ENCODE assay signal across 12 cellular contexts in the genomic region with DNA sequence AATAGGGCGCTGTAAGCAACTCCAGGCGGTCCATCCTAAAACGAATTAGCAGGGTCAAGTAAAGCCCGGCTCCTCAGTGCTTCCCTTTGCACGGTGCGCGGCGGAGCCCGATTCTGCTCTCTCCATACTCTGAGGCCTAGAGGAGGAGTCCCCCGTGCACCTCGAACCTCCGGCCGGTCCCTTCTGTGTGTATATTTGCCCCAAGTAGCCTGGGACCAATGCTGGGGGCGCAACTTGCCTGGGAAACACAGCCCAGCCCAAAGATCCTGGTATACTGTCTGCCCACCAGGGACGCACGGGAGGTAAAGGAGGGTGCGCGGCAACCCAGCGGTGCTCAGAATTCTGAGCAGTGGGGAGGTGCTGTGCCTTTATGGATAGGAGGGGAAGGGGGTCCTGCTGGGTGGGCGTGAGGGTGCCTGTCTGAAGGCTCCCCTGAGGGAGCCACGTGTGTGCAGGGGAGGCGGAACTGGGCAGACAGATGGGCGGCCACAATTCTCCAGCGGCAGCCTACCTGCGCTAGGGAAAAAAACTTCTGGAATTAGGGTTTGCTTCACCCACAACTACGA. TPM values are rescaled to one million over a fixed set of nuclear protein-coding genes. Genes with fewer than 3 reads are reported as not detected.
DNase-seq lines count a peak whose midpoint lies in the region; ATAC-seq, FAIRE-seq and TF ChIP-seq lines count a peak whose summit lies in the region.
"Had no signal": no experiment of that assay in that cellular context is flagged by ENCODE, and none has a peak within 500 bp of the region (broad histone marks: within the 10 kb centered on the region; RNA-seq: fewer than 3 reads in every experiment).

No MANE protein-coding gene starts in this region.

- no peak for TF ChIP-seq CTCF in endothelial cell of umbilical vein (IDR thresholded peaks at IDR 0.05; ENCODE audit: extremely low read depth in 1 of 2, insufficient read depth in 1 of 2, low read depth in 1 of 2, low read length in 2 of 2)
- TF ChIP-seq CTCF in type B pancreatic cell (conservative IDR thresholded peaks at IDR 0.05): no peak

- H3K9me3 Mint-ChIP-seq in stimulated activated naive CD8-positive, alpha-beta T cell treated with anti-CD3 and anti-CD28 coated beads, Interleukin-15, Interleukin-2, amounts not matched to agents 100 ng/mL and 50 ng/mL, for 24 hours: no peaks in the 10 kb centered on the region
- no peaks in the 10 kb centered on the region for H3K9me3 Mint-ChIP-seq in type B pancreatic cell

- no peaks in the 10 kb centered on the region for H4K20me1 ChIP-seq in endothelial cell of umbilical vein (replicated peaks; ENCODE audit: control insufficient read depth, extremely low read depth, insufficient read depth, low read length)

- intact Hi-C loops in endothelial cell of umbilical vein (cut with micrococcal nuclease): loop anchor here (5.0 kb wide), 1 partner anchor 96 kb away; the partner anchor contains the start of genes GNB1L and RTL10

- no peak overlapping the region for H3K27ac Mint-ChIP-seq in stimulated activated naive CD8-positive, alpha-beta T cell treated with anti-CD3 and anti-CD28 coated beads, Interleukin-15, Interleukin-2, amounts not matched to agents 100 ng/mL and 50 ng/mL, for 24 hours
- H3K27ac Mint-ChIP-seq in type B pancreatic cell: no peak overlapping the region

- H3K9ac ChIP-seq in NT2/D1 (ENCODE audit: insufficient read length, low read depth) (peak overlapping the region; percentile 50), endothelial cell of umbilical vein (replicated peaks; ENCODE audit: extremely low read depth, insufficient read depth, low read length) (no peak overlapping the region)

- H3K9me1 ChIP-seq in endothelial cell of umbilical vein (replicated peaks; ENCODE audit: control insufficient read depth, extremely low read depth, insufficient read depth, low read length): no peaks in the 10 kb centered on the region

- no peak overlapping the region for H3K4me2 ChIP-seq in endothelial cell of umbilical vein (ENCODE audit: insufficient read depth, low read length)

- no peaks in the 10 kb centered on the region for H3K79me2 ChIP-seq in endothelial cell of umbilical vein (ENCODE audit: control insufficient read depth, insufficient read depth, low read length)

- no peak overlapping the region for H2AFZ ChIP-seq in endothelial cell of umbilical vein (ENCODE audit: low read depth, low read length)

- no peak for ATAC-seq in stimulated activated naive CD8-positive, alpha-beta T cell treated with anti-CD3 and anti-CD28 coated beads, Interleukin-15, Interleukin-2, amounts not matched to agents 100 U/mL and 50 U/mL, for 24 hours
- no peak for ATAC-seq in HG02884 (IDR thresholded peaks at IDR 0.05; ENCODE audit: unreplicated experiment)

- dilution Hi-C loops in endothelial cell of umbilical vein (cut with MboI; ENCODE audit: extremely low pct_ligation_motif_present, low sequenced_read_pairs): no loop called here

- no TSS peak for BruUV-seq in endothelial cell of umbilical vein (replicated peaks; lab: Mats Ljungman, UMichigan)

- no peak for DNase-seq in stimulated activated naive CD8-positive, alpha-beta T cell treated with anti-CD3 and anti-CD28 coated beads, Interleukin-15, Interleukin-2, amounts not matched to agents 100 U/mL and 50 U/mL, for 24 hours
- DNase-seq in NT2/D1 (ENCODE audit: low read depth, low spot score): no peak
- DNase-seq in endothelial cell of umbilical vein (ENCODE audit: low read depth, low spot score): no peak
- DNase-seq in type B pancreatic cell (ENCODE audit: extremely low spot score, unreplicated experiment): no peak
- DNase-seq in ecto neural progenitor cell (ENCODE audit: low spot score): no peak
- DNase-seq in NCI-H82 treated with DMSO at 0.1 percent for 48 hours (lab: John Stamatoyannopoulos, UW; ENCODE audit: unreplicated experiment): no peak
- DNase-seq: cortex of kidney, SJCRH30 had no signal

- no peak for TF ChIP-seq POLR2A in endothelial cell of umbilical vein (IDR thresholded peaks at IDR 0.05; ENCODE audit: low read depth, low read length)

- no peak for FAIRE-seq in endothelial cell of umbilical vein (lab: Jason Lieb, UNC)

- no peaks in the 10 kb centered on the region for H3K36me3 ChIP-seq in NT2/D1 (ENCODE audit: insufficient read depth, insufficient read length, low read length)
- H3K36me3 ChIP-seq in endothelial cell of umbilical vein (ENCODE audit: control insufficient read depth in 2 of 2, extremely low read depth in 1 of 2, insufficient read depth in 2 of 2, low read length in 2 of 2): no peaks in the 10 kb centered on the region
- H3K36me3 ChIP-seq: adrenal gland, prostate gland, SJCRH30 had no signal

- H3K4me3 ChIP-seq in NT2/D1 (ENCODE audit: insufficient read length, low read depth): peak overlapping the region; percentile 24
- H3K4me3 ChIP-seq in endothelial cell of umbilical vein (replicated peaks in 1 of 3; ENCODE audit: insufficient read depth in 1 of 3, low read depth in 1 of 3, low read length in 3 of 3): no peak overlapping the region
- H3K4me3 ChIP-seq: SJCRH30 had no signal

- H3K27me3 ChIP-seq in NT2/D1 (ENCODE audit: insufficient read depth, insufficient read length): peaks cover 74% of the 10 kb centered on the region
- H3K27me3 ChIP-seq in endothelial cell of umbilical vein (ENCODE audit: control insufficient read depth in 2 of 2, insufficient read depth in 2 of 2, low read length in 2 of 2): peaks cover 29 to 56% of the 10 kb centered on the region in 2 experiments
- H3K27me3 ChIP-seq: SJCRH30 had no signal

- POLR2A ChIA-PET in endothelial cell of umbilical vein (lab: Charles Lee): no interaction called here

- H3K27ac ChIP-seq in endothelial cell of umbilical vein (ENCODE audit: insufficient read depth, low read depth, low read length): no peak overlapping the region
- H3K27ac ChIP-seq: adrenal gland, prostate gland, SJCRH30 had no signal

- CTCF ChIA-PET in endothelial cell of umbilical vein (lab: Charles Lee): interaction anchor here (0.6 to 5.6 kb wide), 17 partner anchors 8 to 192 kb away, joined by 3 to 73 read pairs (median 5); no protein-coding TSS in a partner anchor

- no peaks in the 10 kb centered on the region for H3K9me3 ChIP-seq in NT2/D1 (ENCODE audit: insufficient read depth, low read length)
- H3K9me3 ChIP-seq in endothelial cell of umbilical vein (replicated peaks; ENCODE audit: control insufficient read depth, insufficient read depth, low read length): no peaks in the 10 kb centered on the region
- H3K9me3 ChIP-seq: adrenal gland, prostate gland, SJCRH30 had no signal

- H3K4me1 ChIP-seq in NT2/D1 (ENCODE audit: insufficient read depth, insufficient read length) (peaks cover 24% of the 10 kb centered on the region), endothelial cell of umbilical vein (ENCODE audit: control insufficient read depth, extremely low read depth, insufficient read depth, low read length) (peaks cover 9% of the 10 kb centered on the region)

- peaks cover 47% of the 10 kb centered on the region for H3K27me3 Mint-ChIP-seq in stimulated activated naive CD8-positive, alpha-beta T cell treated with anti-CD3 and anti-CD28 coated beads, Interleukin-15, Interleukin-2, amounts not matched to agents 100 ng/mL and 50 ng/mL, for 24 hours
- peaks cover 78% of the 10 kb centered on the region for H3K27me3 Mint-ChIP-seq in type B pancreatic cell

- H3K4me1 Mint-ChIP-seq in stimulated activated naive CD8-positive, alpha-beta T cell treated with anti-CD3 and anti-CD28 coated beads, Interleukin-15, Interleukin-2, amounts not matched to agents 100 ng/mL and 50 ng/mL, for 24 hours (ENCODE audit: low read depth): peaks cover 26% of the 10 kb centered on the region
- H3K4me1 Mint-ChIP-seq in type B pancreatic cell (ENCODE audit: unreplicated experiment): peaks cover 10% of the 10 kb centered on the region

- H3K4me3 Mint-ChIP-seq in stimulated activated naive CD8-positive, alpha-beta T cell treated with anti-CD3 and anti-CD28 coated beads, Interleukin-15, Interleukin-2, amounts not matched to agents 100 ng/mL and 50 ng/mL, for 24 hours: peak overlapping the region; percentile 2
- H3K4me3 Mint-ChIP-seq in type B pancreatic cell: peak overlapping the region; percentile 63

- H3K36me3 Mint-ChIP-seq in stimulated activated naive CD8-positive, alpha-beta T cell treated with anti-CD3 and anti-CD28 coated beads, Interleukin-15, Interleukin-2, amounts not matched to agents 100 ng/mL and 50 ng/mL, for 24 hours (ENCODE audit: low read depth): peaks cover 3% of the 10 kb centered on the region
- no peaks in the 10 kb centered on the region for H3K36me3 Mint-ChIP-seq in type B pancreatic cell

RNA-seq across cellular contexts. Expression of gene TBX1, which starts 4.8 kb away (rescaled TPM):
- total RNA-seq in endothelial cell of umbilical vein (30.2 and 38.2 TPM in 2 replicates), type B pancreatic cell (ENCODE audit: low replicate concordance) (2.4 and 3.4 TPM in 2 replicates)
- polyA plus RNA-seq in endothelial cell of umbilical vein: 8.9 and 11.0 TPM in 2 replicates
- polyA plus RNA-seq in endothelial cell of umbilical vein (2011; cell fraction: cytosol; rRNA removed): 6.3 and 6.6 TPM in 2 replicates
- 28.4 and 44.8 TPM in 2 replicates for polyA plus RNA-seq in endothelial cell of umbilical vein (2011; cell fraction: nucleus; rRNA removed)
- 7.1 and 14.5 TPM in 2 replicates for polyA plus RNA-seq in endothelial cell of umbilical vein (2012)
- 6.0 and 9.7 TPM in 2 replicates for polyA minus RNA-seq in endothelial cell of umbilical vein
- not detected for polyA minus RNA-seq in endothelial cell of umbilical vein (2011; cell fraction: cytosol; rRNA and poly(A)+ RNA removed)
- polyA minus RNA-seq in endothelial cell of umbilical vein (2011; cell fraction: nucleus; rRNA and poly(A)+ RNA removed): 10.4 and 16.9 TPM in 2 replicates

RNA-seq across cellular contexts. Expression of gene GP1BB, which starts 32.5 kb away (rescaled TPM):
- total RNA-seq in endothelial cell of umbilical vein (1.5 and 1.7 TPM in 2 replicates), type B pancreatic cell (ENCODE audit: low replicate concordance) (1.9 and 2.4 TPM in 2 replicates)
- 6.2 and 8.3 TPM in 2 replicates for polyA plus RNA-seq in endothelial cell of umbilical vein
- polyA plus RNA-seq in endothelial cell of umbilical vein (2011; cell fraction: cytosol; rRNA removed): 1.9 and 3.0 TPM in 2 replicates
- 6.0 and 11.5 TPM in 2 replicates for polyA plus RNA-seq in endothelial cell of umbilical vein (2011; cell fraction: nucleus; rRNA removed)
- 0.98 and 2.3 TPM in 2 replicates for polyA plus RNA-seq in endothelial cell of umbilical vein (2012)
- polyA minus RNA-seq in endothelial cell of umbilical vein: 0.61 and 1.4 TPM in 2 replicates
- polyA minus RNA-seq in endothelial cell of umbilical vein (2011; cell fraction: cytosol; rRNA and poly(A)+ RNA removed): not detected
- polyA minus RNA-seq in endothelial cell of umbilical vein (2011; cell fraction: nucleus; rRNA and poly(A)+ RNA removed): 1.5 and 3.8 TPM in 2 replicates

RNA-seq across cellular contexts. Expression of gene SEPTIN5, which starts 41.5 kb away (rescaled TPM):
- total RNA-seq in endothelial cell of umbilical vein (31.1 and 33.5 TPM in 2 replicates), type B pancreatic cell (ENCODE audit: low replicate concordance) (45.7 and 54.6 TPM in 2 replicates)
- 35.8 and 37.8 TPM in 2 replicates for polyA plus RNA-seq in endothelial cell of umbilical vein
- polyA plus RNA-seq in endothelial cell of umbilical vein (2011; cell fraction: cytosol; rRNA removed): 19.1 and 24.3 TPM in 2 replicates
- polyA plus RNA-seq in endothelial cell of umbilical vein (2011; cell fraction: nucleus; rRNA removed): 89.2 and 133 TPM in 2 replicates
- polyA plus RNA-seq in endothelial cell of umbilical vein (2012): 18.2 and 32.5 TPM in 2 replicates
- 55.8 and 59.9 TPM in 2 replicates for polyA minus RNA-seq in endothelial cell of umbilical vein
- polyA minus RNA-seq in endothelial cell of umbilical vein (2011; cell fraction: cytosol; rRNA and poly(A)+ RNA removed): not detected
- 21.0 and 36.7 TPM in 2 replicates for polyA minus RNA-seq in endothelial cell of umbilical vein (2011; cell fraction: nucleus; rRNA and poly(A)+ RNA removed)
